ENCODE assay signal across 9 cellular contexts in genomic region chr15:68821190-68821897, GRCh38. TPM values are rescaled to one million over a fixed set of nuclear protein-coding genes. Genes with fewer than 3 reads are reported as not detected.
DNase-seq lines count a peak whose midpoint lies in the region; ATAC-seq, FAIRE-seq and TF ChIP-seq lines count a peak whose summit lies in the region.
"Had no signal": no experiment of that assay in that cellular context is flagged by ENCODE, and none has a peak within 500 bp of the region (broad histone marks: within the 10 kb centered on the region; RNA-seq: fewer than 3 reads in every experiment).

No MANE protein-coding gene starts in this region.

- H3K4me3 ChIP-seq in neuron (ENCODE audit: low read length): peak overlapping the region; percentile 69

- H3K27me3 ChIP-seq in neuron (ENCODE audit: insufficient read depth, low read length): no peaks in the 10 kb centered on the region

- no peak for FAIRE-seq in D721Med (lab: Jason Lieb, UNC)
- FAIRE-seq: endometrium had no signal

- H2AFZ ChIP-seq in neuron (ENCODE audit: low read depth, low read length): no peak overlapping the region

- TF ChIP-seq POLR2A in erythroblast (IDR thresholded peaks at IDR 0.05; ENCODE audit: low read length): no peak

- DNase-seq in SKM-1 (lab: John Stamatoyannopoulos, UW; ENCODE audit: unreplicated experiment) (peak; percentile 23), SKM-1 treated with dmso at 0.1 percent for 144 hours (lab: John Stamatoyannopoulos, UW; ENCODE audit: unreplicated experiment) (no peak), T-cell (no peak), erythroblast (lab: John Stamatoyannopoulos, UW) (peak; percentile 61 to 77), NCI-H510A (lab: John Stamatoyannopoulos, UW) (no peak), D721Med (ENCODE audit: insufficient read length, low spot score) (no peak)

- H3K9me3 ChIP-seq in neuron (ENCODE audit: low read length): no peaks in the 10 kb centered on the region

- peaks cover 23 to 27% (median 24%) of the 10 kb centered on the region in 3 donors for H3K4me1 Mint-ChIP-seq in T-cell

- ATAC-seq in HG02981 (IDR thresholded peaks at IDR 0.05; ENCODE audit: unreplicated experiment) (peak; percentile 6), T-cell (replicated peaks in 1 of 4) (no peak)

- CTCF ChIA-PET in T-cell (lab: Charles Lee): interaction anchor here in 1 of 2 donors (0.7 to 1.0 kb wide), 2 partner anchors 27 to 31 kb away, joined by 3 read pairs; no protein-coding TSS in a partner anchor

- H3K4me1 ChIP-seq in neuron (ENCODE audit: insufficient read depth, low read length): peaks cover 25% of the 10 kb centered on the region

- peaks cover 0 to 1% of the 10 kb centered on the region in 2 donors for H3K27me3 Mint-ChIP-seq in T-cell

- H3K36me3 Mint-ChIP-seq in T-cell: no peaks in the 10 kb centered on the region

- H3K27ac Mint-ChIP-seq in T-cell: peak overlapping the region; percentile 37 to 55

- H3K36me3 ChIP-seq in neuron (ENCODE audit: insufficient read depth, low read length): no peaks in the 10 kb centered on the region

- peak overlapping the region; percentile 90 to 98 (median 91) for H3K4me3 Mint-ChIP-seq in T-cell

- POLR2A ChIA-PET in T-cell (lab: Charles Lee): no interaction called here

- TF ChIP-seq CTCF in D721Med (IDR thresholded peaks at IDR 0.05; ENCODE audit: insufficient read depth, missing control alignments): no peak

- no peaks in the 10 kb centered on the region for H3K9me3 Mint-ChIP-seq in T-cell

RNA-seq across cellular contexts. Expression of gene ANP32A, which starts 0.6 kb away (rescaled TPM):
- 100 to 1,000 TPM in 4 of 5 donors, 10 to 100 TPM in 1; 93.2 to 123 (median 116) TPM for total RNA-seq in T-cell

Comparison
In these comparisons a context has a peak if more than half of its experiments do, and no peak if none do; other contexts are left out.
1. DNase-seq: peak in SKM-1 (single experiment) and erythroblast (2 of 2); none in SKM-1 treated with dmso at 0.1 percent for 144 hours (single experiment), T-cell (0 of 34), NCI-H510A (single experiment) and D721Med (single experiment).